Comparison of ENCODE assay signal across 23 cellular contexts in genomic region chr10:14253711-14254110, GRCh38.
"Had no signal": no experiment of that assay in that cellular context is flagged by ENCODE, and none has a peak within 500 bp of the region (broad histone marks: within the 10 kb centered on the region; RNA-seq: fewer than 3 reads in every experiment).

No MANE protein-coding gene starts in this region.

- H3K4me2 ChIP-seq: hepatocyte had no signal

- H3K4me3 ChIP-seq: gastroesophageal sphincter, heart left ventricle, hepatocyte, left lung, lower lobe of right lung, pancreas, right lobe of liver, thoracic aorta, tibial nerve, upper lobe of right lung, uterus had no signal

- ATAC-seq: effector memory CD8-positive, alpha-beta T cell; foreskin keratinocyte; gastroesophageal sphincter; heart left ventricle; left lung; lower lobe of right lung; naive thymus-derived CD8-positive, alpha-beta T cell; pancreas; right lobe of liver; stimulated activated naive B cell treated with anti-CD40 and anti-IgM and Interleukin-4, amounts not matched to agents 10 μg/mL and 1 μg/mL and 100 μg/mL, for 72 hours; upper lobe of right lung had no signal

- H3K27ac Mint-ChIP-seq: effector memory CD8-positive, alpha-beta T cell; naive thymus-derived CD8-positive, alpha-beta T cell; nephron progenitor cell; stimulated activated naive B cell treated with anti-CD40 and anti-IgM and Interleukin-4, amounts not matched to agents 10 μg/mL and 1 μg/mL and 100 μg/mL, for 72 hours; stimulated activated naive CD8-positive, alpha-beta T cell treated with anti-CD3 and anti-CD28 coated beads, Interleukin-15, Interleukin-2, amounts not matched to agents 100 ng/mL and 50 ng/mL, for 24 hours had no signal

- H3K9me3 ChIP-seq: lower lobe of right lung, pancreas, right lobe of liver, upper lobe of right lung, uterus had no signal

- H3K4me1 ChIP-seq: foreskin keratinocyte, heart left ventricle, left lung, lower lobe of right lung, pancreas, right lobe of liver, tibial nerve, upper lobe of right lung, uterus had no signal

- H3K4me1 Mint-ChIP-seq: naive thymus-derived CD8-positive, alpha-beta T cell; stimulated activated naive B cell treated with anti-CD40 and anti-IgM and Interleukin-4, amounts not matched to agents 10 μg/mL and 1 μg/mL and 100 μg/mL, for 72 hours had no signal

- H3K9me3 Mint-ChIP-seq: effector memory CD8-positive, alpha-beta T cell had no signal

- H3K4me3 Mint-ChIP-seq: effector memory CD8-positive, alpha-beta T cell; naive thymus-derived CD8-positive, alpha-beta T cell; nephron progenitor cell; stimulated activated naive B cell treated with anti-CD40 and anti-IgM and Interleukin-4, amounts not matched to agents 10 μg/mL and 1 μg/mL and 100 μg/mL, for 72 hours; stimulated activated naive CD8-positive, alpha-beta T cell treated with anti-CD3 and anti-CD28 coated beads, Interleukin-15, Interleukin-2, amounts not matched to agents 100 ng/mL and 50 ng/mL, for 24 hours had no signal

- H3K36me3 Mint-ChIP-seq: stimulated activated naive B cell treated with anti-CD40 and anti-IgM and Interleukin-4, amounts not matched to agents 10 μg/mL and 1 μg/mL and 100 μg/mL, for 72 hours had no signal

- H3K27ac ChIP-seq: foreskin keratinocyte, gastroesophageal sphincter, heart left ventricle, hepatocyte, left lung, lower lobe of right lung, pancreas, right lobe of liver, thoracic aorta, tibial nerve, upper lobe of right lung, uterus had no signal

- H3K79me2 ChIP-seq: hepatocyte had no signal

- DNase-seq: cortex of kidney; effector memory CD8-positive, alpha-beta T cell; heart left ventricle; kidney; left lung; lower lobe of right lung; naive thymus-derived CD8-positive, alpha-beta T cell; nephron progenitor cell; occipital lobe; pancreas; right lobe of liver; small intestine; stimulated activated CD4-positive, alpha-beta T cell treated with anti-CD3 and anti-CD28 coated beads, Interleukin-15, amount 100 ng/mL, for 24 hours; stimulated activated CD4-positive, alpha-beta T cell treated with anti-CD3 and anti-CD28 coated beads, Interleukin-2, amount 100 ng/mL, for 48 hours; stimulated activated naive B cell treated with anti-CD40 and anti-IgM and Interleukin-4, amounts not matched to agents 10 μg/mL and 1 μg/mL and 100 μg/mL, for 72 hours; upper lobe of right lung; uterus had no signal

- H3K36me3 ChIP-seq: gastroesophageal sphincter, heart left ventricle, left lung, lower lobe of right lung, pancreas, right lobe of liver, thoracic aorta, tibial nerve, upper lobe of right lung, uterus had no signal

- H2AFZ ChIP-seq: hepatocyte had no signal

- H3K27me3 ChIP-seq: gastroesophageal sphincter, hepatocyte, left lung, pancreas, right lobe of liver, tibial nerve, uterus had no signal
